Comparison of ENCODE assay signal across 12 cellular contexts in the genomic region with DNA sequence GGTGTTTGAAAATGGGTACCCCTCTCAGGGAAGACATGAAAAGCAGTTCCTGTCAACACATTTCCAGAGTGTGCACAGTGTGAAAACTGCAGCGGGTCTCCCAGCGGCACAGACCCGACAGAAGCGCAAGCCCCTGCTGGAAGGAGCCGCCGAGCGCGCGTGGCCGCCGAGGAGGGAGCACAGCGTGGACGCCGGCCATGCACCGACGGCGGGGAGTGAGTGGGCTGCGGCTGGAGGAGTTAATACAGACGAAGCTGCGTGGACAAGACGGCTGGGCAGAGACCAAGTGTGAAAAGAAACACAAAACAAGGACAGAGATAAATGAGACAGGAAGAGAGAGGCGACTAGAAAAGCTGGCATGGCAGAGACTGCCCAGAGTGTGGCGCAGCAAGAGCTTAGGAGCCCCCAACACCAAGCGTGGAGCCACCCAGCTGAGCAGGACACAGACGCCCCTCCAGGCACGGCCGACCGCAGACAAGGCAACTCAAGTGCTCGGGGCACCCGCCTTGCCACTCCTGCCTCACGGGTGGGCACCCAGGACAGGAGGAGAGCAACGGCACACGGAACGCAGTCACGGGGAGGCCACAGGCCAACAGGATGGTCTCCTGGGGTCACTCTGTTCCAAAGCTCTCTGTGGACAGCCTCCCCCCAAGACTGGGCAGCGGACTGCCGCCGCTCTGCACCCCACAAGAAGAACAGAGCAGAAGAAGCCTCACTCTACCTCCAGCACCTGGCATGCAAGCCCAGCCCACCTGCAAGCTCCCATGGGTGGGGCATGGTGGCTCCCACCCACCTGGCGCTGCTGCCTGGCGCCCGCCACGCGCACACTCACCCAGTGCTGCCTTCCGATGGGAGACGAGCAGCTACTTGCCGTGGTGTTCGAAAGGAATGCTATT. TPM values are rescaled to one million over a fixed set of nuclear protein-coding genes. Genes with fewer than 3 reads are reported as not detected.
DNase-seq lines count a peak whose midpoint lies in the region; ATAC-seq, FAIRE-seq and TF ChIP-seq lines count a peak whose summit lies in the region.
"Had no signal": no experiment of that assay in that cellular context is flagged by ENCODE, and none has a peak within 500 bp of the region (broad histone marks: within the 10 kb centered on the region; RNA-seq: fewer than 3 reads in every experiment).

No MANE protein-coding gene starts in this region.

- no peak overlapping the region for H3K4me3 Mint-ChIP-seq in stimulated activated naive CD8-positive, alpha-beta T cell treated with anti-CD3 and anti-CD28 coated beads, Interleukin-15, Interleukin-2, amounts not matched to agents 100 ng/mL and 50 ng/mL, for 24 hours
- H3K4me3 Mint-ChIP-seq in astrocyte (ENCODE audit: unreplicated experiment) (peak overlapping the region; percentile 45), natural killer cell (peak overlapping the region; percentile 47)

- no peaks in the 10 kb centered on the region for H3K9me3 Mint-ChIP-seq in stimulated activated naive CD8-positive, alpha-beta T cell treated with anti-CD3 and anti-CD28 coated beads, Interleukin-15, Interleukin-2, amounts not matched to agents 100 ng/mL and 50 ng/mL, for 24 hours
- H3K9me3 Mint-ChIP-seq in astrocyte (ENCODE audit: unreplicated experiment) (no peaks in the 10 kb centered on the region), natural killer cell (no peaks in the 10 kb centered on the region)

- no peak overlapping the region for H2AFZ ChIP-seq in astrocyte (ENCODE audit: low read depth, low read length)

- intact Hi-C loops in natural killer cell (cut with micrococcal nuclease) = loop anchor here (10.0 kb wide), 1 partner anchor 169 kb away; a partner anchor contains a TSS

- no peaks in the 10 kb centered on the region for H3K27me3 Mint-ChIP-seq in stimulated activated naive CD8-positive, alpha-beta T cell treated with anti-CD3 and anti-CD28 coated beads, Interleukin-15, Interleukin-2, amounts not matched to agents 100 ng/mL and 50 ng/mL, for 24 hours
- H3K27me3 Mint-ChIP-seq in astrocyte (ENCODE audit: low read depth, unreplicated experiment) (no peaks in the 10 kb centered on the region), natural killer cell (ENCODE audit: low read depth in 2 of 2) (no peaks in the 10 kb centered on the region)

- FAIRE-seq in astrocyte (lab: Jason Lieb, UNC) = no peak

- DNase-seq in stimulated activated naive CD8-positive, alpha-beta T cell treated with anti-CD3 and anti-CD28 coated beads, Interleukin-15, Interleukin-2, amounts not matched to agents 100 U/mL and 50 U/mL, for 24 hours = no peak
- DNase-seq in astrocyte (ENCODE audit: low read depth) = no peak
- DNase-seq in natural killer cell = no peak
- no peak for DNase-seq in iPS-NIHi7 (ENCODE audit: extremely low spot score)
- no peak for DNase-seq in dedifferentiated amniotic fluid mesenchymal stem cell (ENCODE audit: extremely low spot score)
- DNase-seq in stimulated activated CD4-positive, alpha-beta T cell treated with anti-CD3 and anti-CD28 coated beads, Interleukin-1b, Interleukin-23, amount 100 ng/mL, for 48 hours = no peak
- DNase-seq in HAP-1 (ENCODE audit: low spot score in 2 of 2) = no peak
- DNase-seq: activated CD4-positive, alpha-beta T cell treated with anti-CD3 and anti-CD28 coated beads for 4 hours; CD8-positive, alpha-beta memory T cell; left colon; SHP77 had no signal

- TF ChIP-seq CTCF in astrocyte (IDR thresholded peaks at IDR 0.05; ENCODE audit: insufficient read depth, low read depth, low read length) (no peak), natural killer cell (IDR thresholded peaks at IDR 0.05) (no peak)

- peaks cover 59% of the 10 kb centered on the region for H3K36me3 Mint-ChIP-seq in stimulated activated naive CD8-positive, alpha-beta T cell treated with anti-CD3 and anti-CD28 coated beads, Interleukin-15, Interleukin-2, amounts not matched to agents 100 ng/mL and 50 ng/mL, for 24 hours (ENCODE audit: low read depth)
- H3K36me3 Mint-ChIP-seq in astrocyte (ENCODE audit: low read depth, unreplicated experiment) (peaks cover 23% of the 10 kb centered on the region), natural killer cell (peaks cover 25% of the 10 kb centered on the region)

- H3K4me3 ChIP-seq in astrocyte (ENCODE audit: insufficient read depth, low read depth, low read length) (no peak overlapping the region), HAP-1 (no peak overlapping the region)

- H3K27me3 ChIP-seq in astrocyte (ENCODE audit: insufficient read depth, low read length) (no peaks in the 10 kb centered on the region), HAP-1 (ENCODE audit: low read depth) (no peaks in the 10 kb centered on the region)

- H3K9me3 ChIP-seq in astrocyte (ENCODE audit: insufficient read depth, low read depth, low read length) (no peaks in the 10 kb centered on the region), HAP-1 (no peaks in the 10 kb centered on the region)

- H4K20me1 ChIP-seq in astrocyte (ENCODE audit: insufficient read depth, low read length) = peaks cover 100% of the 10 kb centered on the region

- in situ Hi-C loops in HAP-1 (cut with MboI; ENCODE audit: low sequenced_read_pairs) = no loop called here

- ATAC-seq in stimulated activated naive CD8-positive, alpha-beta T cell treated with anti-CD3 and anti-CD28 coated beads, Interleukin-15, Interleukin-2, amounts not matched to agents 100 U/mL and 50 U/mL, for 24 hours = no peak
- ATAC-seq in natural killer cell = no peak
- ATAC-seq: left colon had no signal

- peak overlapping the region; percentile 11 for H3K27ac Mint-ChIP-seq in stimulated activated naive CD8-positive, alpha-beta T cell treated with anti-CD3 and anti-CD28 coated beads, Interleukin-15, Interleukin-2, amounts not matched to agents 100 ng/mL and 50 ng/mL, for 24 hours
- H3K27ac Mint-ChIP-seq in astrocyte (ENCODE audit: unreplicated experiment) (peak overlapping the region; percentile 90), natural killer cell (peak overlapping the region; percentile 87 to 88)

- H3K36me3 ChIP-seq in astrocyte (ENCODE audit: insufficient read depth, low read length) (peaks cover 38% of the 10 kb centered on the region), HAP-1 (replicated peaks) (peaks cover 90% of the 10 kb centered on the region)

- no peak overlapping the region for H3K4me2 ChIP-seq in astrocyte (ENCODE audit: low read length)

- H3K79me2 ChIP-seq in astrocyte (ENCODE audit: insufficient read depth, low read length) = peaks cover 81% of the 10 kb centered on the region

- H3K27ac ChIP-seq in astrocyte (ENCODE audit: low read depth, low read length) = no peak overlapping the region

- H3K9ac ChIP-seq in astrocyte (ENCODE audit: low read length) = no peak overlapping the region

- H3K4me1 ChIP-seq in astrocyte (ENCODE audit: insufficient read depth, low read length) = peaks cover 48% of the 10 kb centered on the region
- no peaks in the 10 kb centered on the region for H3K4me1 ChIP-seq in HAP-1

- H3K4me1 Mint-ChIP-seq in stimulated activated naive CD8-positive, alpha-beta T cell treated with anti-CD3 and anti-CD28 coated beads, Interleukin-15, Interleukin-2, amounts not matched to agents 100 ng/mL and 50 ng/mL, for 24 hours (ENCODE audit: low read depth) = peaks cover 34% of the 10 kb centered on the region
- H3K4me1 Mint-ChIP-seq in astrocyte (ENCODE audit: low read depth, unreplicated experiment) (peaks cover 21% of the 10 kb centered on the region), natural killer cell (peaks cover 51 to 75% of the 10 kb centered on the region in 2 donors)

RNA-seq across cellular contexts. Expression of a gene that starts 16.6 kb away (rescaled TPM):
- total RNA-seq in astrocyte = 292 and 385 TPM in 2 replicates
- 100 to 1,000 TPM; 172 to 365 (median 296) TPM for total RNA-seq in natural killer cell

RNA-seq across cellular contexts. Expression of a gene that starts 28.1 kb away (rescaled TPM):
- 146 and 153 TPM in 2 replicates for total RNA-seq in astrocyte
- 100 to 1,000 TPM; 423 to 475 (median 468) TPM for total RNA-seq in natural killer cell

RNA-seq across cellular contexts. Expression of a gene that starts 32.8 kb away (rescaled TPM):
- total RNA-seq in astrocyte (19.9 and 20.4 TPM in 2 replicates), natural killer cell (10 to 100 TPM; 69.7 to 79.2 (median 75.1) TPM)

Comparison
In these comparisons a context has a peak if more than half of its experiments do, and no peak if none do; other contexts are left out.
1. H3K27ac Mint-ChIP-seq: peak in every context shown above with its lines; median percentile 90 in astrocyte; 88 in natural killer cell; 11 in stimulated activated naive CD8-positive, alpha-beta T cell treated with anti-CD3 and anti-CD28 coated beads, Interleukin-15, Interleukin-2, amounts not matched to agents 100 ng/mL and 50 ng/mL, for 24 hours.